9 cellular contexts compared by ENCODE assay signal in the genomic region with DNA sequence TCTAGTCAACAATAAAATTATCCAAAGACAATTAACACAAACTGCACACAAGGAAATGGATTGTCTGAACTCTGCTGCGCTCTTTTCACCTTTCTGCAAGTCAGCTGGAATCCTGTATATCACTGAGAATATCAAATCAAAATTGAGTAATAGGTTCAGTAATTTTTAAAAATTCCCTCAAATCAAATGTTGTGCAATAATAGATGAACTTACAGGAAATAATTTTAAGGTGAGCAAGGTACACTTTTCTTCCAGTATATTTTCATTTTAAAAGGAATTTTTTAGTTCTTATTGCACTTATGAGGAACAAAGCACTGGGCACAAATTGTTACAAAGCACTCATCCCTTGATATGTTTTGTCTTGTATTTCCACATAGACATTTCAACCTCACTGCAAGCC. TPM values are rescaled to one million over a fixed set of nuclear protein-coding genes. Genes with fewer than 3 reads are reported as not detected.
DNase-seq lines count a peak whose midpoint lies in the region; ATAC-seq and TF ChIP-seq lines count a peak whose summit lies in the region.
"Had no signal": no experiment of that assay in that cellular context is flagged by ENCODE, and none has a peak within 500 bp of the region (broad histone marks: within the 10 kb centered on the region; RNA-seq: fewer than 3 reads in every experiment).

No MANE protein-coding gene starts in this region.

- H3K27ac Mint-ChIP-seq in activated naive CD4-positive, alpha-beta T cell treated with anti-CD3 and anti-CD28 coated beads, Interleukin-2, amount 10 ng/mL, durations not matched to agents 7 days and 5 days = peak overlapping the region; percentile 98
- peak overlapping the region; percentile 96 for H3K27ac Mint-ChIP-seq in activated CD4-positive, alpha-beta memory T cell treated with anti-CD3 and anti-CD28 coated beads for 36 hours

- WGBS in suprapubic skin = 83% methylated on average over 1 of the region's 1 CpG

- peak overlapping the region; percentile 67 for H3K9ac ChIP-seq in iPS-18a (ENCODE audit: low read length)

- peaks cover 22% of the 10 kb centered on the region for H3K36me3 Mint-ChIP-seq in activated naive CD4-positive, alpha-beta T cell treated with anti-CD3 and anti-CD28 coated beads, Interleukin-2, amount 10 ng/mL, durations not matched to agents 7 days and 5 days
- peaks cover 10% of the 10 kb centered on the region for H3K36me3 Mint-ChIP-seq in activated CD4-positive, alpha-beta memory T cell treated with anti-CD3 and anti-CD28 coated beads for 36 hours

- no peaks in the 10 kb centered on the region for H3K36me3 ChIP-seq in iPS-18a (ENCODE audit: control insufficient read depth, low read depth, low read length)
- peaks cover 7% of the 10 kb centered on the region for H3K36me3 ChIP-seq in suprapubic skin

- TF ChIP-seq EP300 in suprapubic skin (IDR thresholded peaks at IDR 0.05) = no peak

- H3K9me3 Mint-ChIP-seq in activated naive CD4-positive, alpha-beta T cell treated with anti-CD3 and anti-CD28 coated beads, Interleukin-2, amount 10 ng/mL, durations not matched to agents 7 days and 5 days = no peaks in the 10 kb centered on the region
- H3K9me3 Mint-ChIP-seq in activated CD4-positive, alpha-beta memory T cell treated with anti-CD3 and anti-CD28 coated beads for 36 hours = no peaks in the 10 kb centered on the region

- no peak for TF ChIP-seq CTCF in suprapubic skin (IDR thresholded peaks at IDR 0.05)

- H3K4me1 Mint-ChIP-seq in activated naive CD4-positive, alpha-beta T cell treated with anti-CD3 and anti-CD28 coated beads, Interleukin-2, amount 10 ng/mL, durations not matched to agents 7 days and 5 days = peaks cover 70% of the 10 kb centered on the region
- peaks cover 59% of the 10 kb centered on the region for H3K4me1 Mint-ChIP-seq in activated CD4-positive, alpha-beta memory T cell treated with anti-CD3 and anti-CD28 coated beads for 36 hours (ENCODE audit: low read depth)

- TF ChIP-seq POLR2A in suprapubic skin (IDR thresholded peaks at IDR 0.05) = no peak

- H3K9me3 ChIP-seq in iPS-18a (ENCODE audit: control insufficient read depth, low read depth, low read length) (no peaks in the 10 kb centered on the region), suprapubic skin (no peaks in the 10 kb centered on the region)

- CTCF ChIA-PET in activated naive CD4-positive, alpha-beta T cell treated with anti-CD3 and anti-CD28 coated beads, Interleukin-2, amount 10 ng/mL, durations not matched to agents 7 days and 5 days (lab: Charles Lee) = no interaction called here
- CTCF ChIA-PET in activated CD4-positive, alpha-beta memory T cell treated with anti-CD3 and anti-CD28 coated beads for 36 hours (lab: Charles Lee) = interaction anchor here (1.4 to 1.7 kb wide), 2 partner anchors 189 to 191 kb away, joined by 4 to 6 read pairs; no protein-coding TSS in a partner anchor

- H3K27me3 Mint-ChIP-seq in activated naive CD4-positive, alpha-beta T cell treated with anti-CD3 and anti-CD28 coated beads, Interleukin-2, amount 10 ng/mL, durations not matched to agents 7 days and 5 days = no peaks in the 10 kb centered on the region
- H3K27me3 Mint-ChIP-seq in activated CD4-positive, alpha-beta memory T cell treated with anti-CD3 and anti-CD28 coated beads for 36 hours = no peaks in the 10 kb centered on the region

- peaks cover 7% of the 10 kb centered on the region for H3K27me3 ChIP-seq in iPS-18a (ENCODE audit: control insufficient read depth, insufficient read depth, low read length)
- H3K27me3 ChIP-seq in suprapubic skin = no peaks in the 10 kb centered on the region

- H3K4me1 ChIP-seq in iPS-18a (ENCODE audit: control insufficient read depth, low read depth, low read length) (peaks cover 10% of the 10 kb centered on the region), suprapubic skin (peaks cover 23% of the 10 kb centered on the region)

- peak overlapping the region; percentile 96 for H3K4me3 Mint-ChIP-seq in activated naive CD4-positive, alpha-beta T cell treated with anti-CD3 and anti-CD28 coated beads, Interleukin-2, amount 10 ng/mL, durations not matched to agents 7 days and 5 days
- H3K4me3 Mint-ChIP-seq in activated CD4-positive, alpha-beta memory T cell treated with anti-CD3 and anti-CD28 coated beads for 36 hours = peak overlapping the region; percentile 95

- H3K4me3 ChIP-seq in iPS-18a (ENCODE audit: low read length) = peak overlapping the region; percentile 66
- H3K4me3 ChIP-seq in suprapubic skin = peak overlapping the region; percentile 83

- no peak for ATAC-seq in GM18873 (IDR thresholded peaks at IDR 0.05; ENCODE audit: low FRiP score, unreplicated experiment)

- DNase-seq in activated naive CD4-positive, alpha-beta T cell treated with anti-CD3 and anti-CD28 coated beads, Interleukin-2, amount 10 ng/mL, durations not matched to agents 7 days and 5 days = no peak
- no peak for DNase-seq in activated naive CD4-positive, alpha-beta T cell treated with anti-CD3 and anti-CD28 coated beads, Interleukin-2, amount 50 U/mL, for 16 hours
- no peak for DNase-seq in activated CD4-positive, alpha-beta memory T cell treated with anti-CD3 and anti-CD28 coated beads for 36 hours
- DNase-seq in suprapubic skin (ENCODE audit: low spot score in 2 of 2) (no peak), DMS53 (lab: John Stamatoyannopoulos, UW) (no peak), T-helper 9 cell (no peak)
- DNase-seq: midbrain had no signal

- POLR2A ChIA-PET in activated CD4-positive, alpha-beta memory T cell treated with anti-CD3 and anti-CD28 coated beads for 36 hours (lab: Charles Lee) = interaction anchor here (0.7 kb wide), 1 partner anchor 11 kb away, joined by 3 read pairs; no protein-coding TSS in a partner anchor

- intact Hi-C loops in activated CD4-positive, alpha-beta memory T cell treated with anti-CD3 and anti-CD28 coated beads for 36 hours (cut with micrococcal nuclease) = loop anchor here (1.0 to 10.0 kb wide), 6 partner anchors 115 to 1959 kb away; a partner anchor contains a TSS

- no peak overlapping the region for H3K27ac ChIP-seq in iPS-18a (ENCODE audit: low read length)
- H3K27ac ChIP-seq in suprapubic skin = no peak overlapping the region

RNA-seq across cellular contexts. Expression of a gene that starts 1.2 kb away (rescaled TPM):
- total RNA-seq in activated CD4-positive, alpha-beta memory T cell treated with anti-CD3 and anti-CD28 coated beads for 36 hours = 10 to 100 TPM; 12.3 to 12.9 TPM
- 10 to 100 TPM; 12.1 to 17.4 (median 14.4) TPM for total RNA-seq in suprapubic skin
